In the genomic region with DNA sequence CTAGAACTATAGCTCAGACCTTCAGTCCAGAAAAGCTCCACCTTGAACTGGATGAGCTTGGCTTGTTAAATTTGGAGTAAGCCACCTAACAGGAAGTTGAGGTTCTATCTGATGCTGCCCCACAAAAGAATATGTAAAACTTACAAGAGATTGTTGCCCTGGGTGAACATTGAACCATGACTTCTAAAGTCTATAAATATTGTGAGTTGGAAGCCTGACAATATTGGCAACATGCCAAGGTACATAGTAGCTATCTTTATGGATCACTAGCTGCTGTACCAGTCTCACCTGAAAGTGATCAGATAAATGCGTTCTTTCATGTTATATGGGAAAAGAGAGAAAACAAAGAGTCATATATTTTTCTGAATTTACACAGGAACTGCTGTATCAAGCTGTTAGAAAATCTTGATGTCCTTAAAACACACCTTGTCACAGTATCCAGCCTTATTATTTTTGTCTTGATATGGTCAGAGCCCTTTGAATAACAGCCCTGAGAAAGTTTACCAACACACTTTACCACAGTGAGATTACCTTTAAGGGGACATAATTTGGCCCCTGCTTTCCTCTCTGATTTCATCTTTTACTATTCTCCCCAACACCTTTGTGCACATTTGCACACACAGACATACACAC, we compare ENCODE assay signal across 12 cellular contexts.
DNase-seq lines count a peak whose midpoint lies in the region; ATAC-seq and TF ChIP-seq lines count a peak whose summit lies in the region.
"Had no signal": no experiment of that assay in that cellular context is flagged by ENCODE, and none has a peak within 500 bp of the region (broad histone marks: within the 10 kb centered on the region; RNA-seq: fewer than 3 reads in every experiment).

No MANE protein-coding gene starts in this region.

- TF ChIP-seq CTCF in suprapubic skin (IDR thresholded peaks at IDR 0.05): no peak

- WGBS in right cardiac atrium: 51% methylated on average over 1 of the region's 1 CpG
- 24% methylated on average over 1 of the region's 1 CpG for WGBS in suprapubic skin

- no peaks in the 10 kb centered on the region for H3K4me1 ChIP-seq in right cardiac atrium (ENCODE audit: control insufficient read depth, insufficient read depth, low read length)
- H3K4me1 ChIP-seq in suprapubic skin: peaks cover 17% of the 10 kb centered on the region

- H3K27ac ChIP-seq in right cardiac atrium (ENCODE audit: low read length): peak overlapping the region; percentile 70
- H3K27ac ChIP-seq in suprapubic skin: no peak overlapping the region
- H3K27ac ChIP-seq: thoracic aorta had no signal

- no peak for TF ChIP-seq EP300 in suprapubic skin (IDR thresholded peaks at IDR 0.05)

- H3K27me3 ChIP-seq in right cardiac atrium (ENCODE audit: control insufficient read depth, insufficient read depth) (no peaks in the 10 kb centered on the region), suprapubic skin (no peaks in the 10 kb centered on the region)

- no peaks in the 10 kb centered on the region for H3K9me3 ChIP-seq in right cardiac atrium (ENCODE audit: control insufficient read depth, low read length)
- no peaks in the 10 kb centered on the region for H3K9me3 ChIP-seq in suprapubic skin
- H3K9me3 ChIP-seq: thoracic aorta had no signal

- TF ChIP-seq POLR2A in suprapubic skin (IDR thresholded peaks at IDR 0.05): no peak

- no peaks in the 10 kb centered on the region for H3K36me3 ChIP-seq in suprapubic skin
- H3K36me3 ChIP-seq: thoracic aorta had no signal

- H3K4me3 ChIP-seq in right cardiac atrium (ENCODE audit: low read length) (no peak overlapping the region), suprapubic skin (no peak overlapping the region)
- H3K4me3 ChIP-seq: thoracic aorta had no signal

- intact Hi-C loops in Right ventricle myocardium superior (cut with DNase I) (loop anchor here (10.0 kb wide), 1 partner anchor 322 kb away; no protein-coding TSS in a partner anchor), left cardiac atrium (cut with DNase I) (no loop called here), right cardiac atrium (cut with DNase I) (no loop called here)

- DNase-seq in Right ventricle myocardium superior: no peak
- no peak for DNase-seq in left cardiac atrium
- DNase-seq in NCI-H69 (lab: John Stamatoyannopoulos, UW): peak; percentile 75
- DNase-seq in right cardiac atrium: no peak
- peak; percentile 55 for DNase-seq in ureter (ENCODE audit: low spot score)
- DNase-seq in NOMO-1 treated with DMSO at 0.1 percent for 48 hours (lab: John Stamatoyannopoulos, UW; ENCODE audit: unreplicated experiment): no peak
- DNase-seq in suprapubic skin (ENCODE audit: low spot score in 2 of 2): no peak
- DNase-seq: NCI-H524, T-helper 2 cell had no signal

- ATAC-seq in Right ventricle myocardium superior (ENCODE audit: poor library complexity): peak; percentile 50
- ATAC-seq in left cardiac atrium: no peak
- peak in 1 of 2 donors; percentile 53 for ATAC-seq in right cardiac atrium
- no peak for ATAC-seq in GM19463 (IDR thresholded peaks at IDR 0.05; ENCODE audit: unreplicated experiment)
- ATAC-seq: activated T-helper 17 cell treated with anti-CD3 and anti-CD28 coated beads, Interleukin-2, amount 50 U/mL, for 72 hours had no signal

Comparison
In these comparisons a context has a peak if more than half of its experiments do, and no peak if none do; other contexts are left out.
1. DNase-seq: peak in NCI-H69 (single experiment) and ureter (single experiment); none in Right ventricle myocardium superior (single experiment), left cardiac atrium (single experiment), right cardiac atrium (0 of 3), NOMO-1 treated with DMSO at 0.1 percent for 48 hours (single experiment) and suprapubic skin (0 of 2).